ENCODE assay signal across 14 cellular contexts in genomic region chr1:167492509-167492910, GRCh38. TPM values are rescaled to one million over a fixed set of nuclear protein-coding genes. Genes with fewer than 3 reads are reported as not detected.
A peak's percentile ranks its signal among the peaks of the same experiment; 100 is the strongest.
DNase-seq lines count a peak whose midpoint lies in the region; ATAC-seq and TF ChIP-seq lines count a peak whose summit lies in the region.
"Had no signal": no experiment of that assay in that cellular context is flagged by ENCODE, and none has a peak within 500 bp of the region (broad histone marks: within the 10 kb centered on the region; RNA-seq: fewer than 3 reads in every experiment).

No MANE protein-coding gene starts in this region.

- peaks cover 45 to 78% of the 10 kb centered on the region in 2 donors for H3K36me3 Mint-ChIP-seq in CD4-positive, alpha-beta memory T cell
- H3K36me3 Mint-ChIP-seq in T-cell (peaks cover 38% of the 10 kb centered on the region), progenitor cell of endocrine pancreas (ENCODE audit: insufficient read depth) (no peaks in the 10 kb centered on the region)
- peaks cover 99% of the 10 kb centered on the region for H3K36me3 Mint-ChIP-seq in activated T-helper 17 cell treated with anti-CD3 and anti-CD28 coated beads, Interleukin-2, amount 50 U/mL, for 72 hours (ENCODE audit: low read depth)
- peaks cover 0 to 66% (median 4%) of the 10 kb centered on the region in 3 donors for H3K36me3 Mint-ChIP-seq in naive thymus-derived CD8-positive, alpha-beta T cell

- H3K27me3 Mint-ChIP-seq in CD4-positive, alpha-beta memory T cell: no peaks in the 10 kb centered on the region
- H3K27me3 Mint-ChIP-seq in T-cell: no peaks in the 10 kb centered on the region
- no peaks in the 10 kb centered on the region for H3K27me3 Mint-ChIP-seq in activated T-helper 17 cell treated with anti-CD3 and anti-CD28 coated beads, Interleukin-2, amount 50 U/mL, for 72 hours
- peaks cover 0 to 5% (median 0%) of the 10 kb centered on the region in 5 donors for H3K27me3 Mint-ChIP-seq in naive thymus-derived CD8-positive, alpha-beta T cell
- peaks cover 17% of the 10 kb centered on the region for H3K27me3 Mint-ChIP-seq in progenitor cell of endocrine pancreas

- H3K36me3 ChIP-seq in CD4-positive, alpha-beta memory T cell (ENCODE audit: insufficient read depth, low read length): peaks cover 20% of the 10 kb centered on the region
- no peaks in the 10 kb centered on the region for H3K36me3 ChIP-seq in esophagus squamous epithelium
- H3K36me3 ChIP-seq: SJCRH30 had no signal

- peak overlapping the region; percentile 67 to 85 (median 79) for H3K4me3 Mint-ChIP-seq in CD4-positive, alpha-beta memory T cell
- H3K4me3 Mint-ChIP-seq in T-cell (peak overlapping the region; percentile 66 to 98 (median 72)), progenitor cell of endocrine pancreas (ENCODE audit: low read depth) (no peak overlapping the region)
- peak overlapping the region; percentile 84 for H3K4me3 Mint-ChIP-seq in activated T-helper 17 cell treated with anti-CD3 and anti-CD28 coated beads, Interleukin-2, amount 50 U/mL, for 72 hours
- peak overlapping the region; percentile 58 to 89 (median 78) for H3K4me3 Mint-ChIP-seq in naive thymus-derived CD8-positive, alpha-beta T cell

- H3K4me1 ChIP-seq in CD4-positive, alpha-beta memory T cell (ENCODE audit: insufficient read depth, low read length): peaks cover 99% of the 10 kb centered on the region
- peaks cover 0 to 9% (median 0%) of the 10 kb centered on the region in 3 donors for H3K4me1 ChIP-seq in esophagus squamous epithelium

- CTCF ChIA-PET in CD4-positive, alpha-beta memory T cell (lab: Charles Lee; ENCODE audit: partially characterized antibody): interaction anchor here (0.6 to 1.5 kb wide), 8 partner anchors 16 to 150 kb away, joined by 3 to 4 read pairs (median 3); partner anchors contain the start of gene CD247
- CTCF ChIA-PET in T-cell (lab: Charles Lee): interaction anchor here (0.6 to 1.3 kb wide), 4 partner anchors 9 to 218 kb away, joined by 3 to 6 read pairs (median 4); no protein-coding TSS in a partner anchor

- peak overlapping the region; percentile 64 for H3K27ac ChIP-seq in CD4-positive, alpha-beta memory T cell (ENCODE audit: low read depth, low read length)
- no peak overlapping the region for H3K27ac ChIP-seq in esophagus squamous epithelium
- H3K27ac ChIP-seq: SJCRH30 had no signal

- no peak for TF ChIP-seq POLR2A in esophagus squamous epithelium (IDR thresholded peaks at IDR 0.05)

- peak in 3 of 5 donors; percentile 42 to 89 (median 55) for DNase-seq in CD4-positive, alpha-beta memory T cell
- DNase-seq in T-cell (peak in 26 of 34 experiments; percentile 41 to 77 (median 59)), progenitor cell of endocrine pancreas (ENCODE audit: low spot score, unreplicated experiment) (no peak), esophagus squamous epithelium (lab: John Stamatoyannopoulos, UW) (no peak), cardiac septum (ENCODE audit: low spot score) (no peak)
- peak in 9 of 10 donors; percentile 34 to 77 (median 59) for DNase-seq in naive thymus-derived CD8-positive, alpha-beta T cell
- DNase-seq: activated CD4-positive, CD25-positive, alpha-beta regulatory T cell treated with anti-CD3 and anti-CD28 coated beads, Interleukin-2, amount 50 U/mL, for 72 hours; left ventricle myocardium superior; NCI-H187; nucleus accumbens; SJCRH30 had no signal

- no peaks in the 10 kb centered on the region for H3K27me3 ChIP-seq in CD4-positive, alpha-beta memory T cell (ENCODE audit: insufficient read depth, low read length)
- peaks cover 0 to 47% (median 0%) of the 10 kb centered on the region in 4 donors for H3K27me3 ChIP-seq in esophagus squamous epithelium
- H3K27me3 ChIP-seq: SJCRH30 had no signal

- peak overlapping the region; percentile 87 to 100 (median 94) for H3K27ac Mint-ChIP-seq in CD4-positive, alpha-beta memory T cell
- peak overlapping the region; percentile 90 to 97 for H3K27ac Mint-ChIP-seq in T-cell
- peak overlapping the region; percentile 93 for H3K27ac Mint-ChIP-seq in activated T-helper 17 cell treated with anti-CD3 and anti-CD28 coated beads, Interleukin-2, amount 50 U/mL, for 72 hours
- peak overlapping the region; percentile 88 to 97 (median 96) for H3K27ac Mint-ChIP-seq in naive thymus-derived CD8-positive, alpha-beta T cell
- no peak overlapping the region for H3K27ac Mint-ChIP-seq in progenitor cell of endocrine pancreas

- peak; percentile 32 to 72 (median 34) for ATAC-seq in T-cell (replicated peaks in 1 of 4)
- peak; percentile 59 for ATAC-seq in activated T-helper 17 cell treated with anti-CD3 and anti-CD28 coated beads, Interleukin-2, amount 50 U/mL, for 72 hours (replicated peaks)
- ATAC-seq in naive thymus-derived CD8-positive, alpha-beta T cell: peak; percentile 71
- no peak for ATAC-seq in HG03439 (IDR thresholded peaks at IDR 0.05; ENCODE audit: unreplicated experiment)
- ATAC-seq: left ventricle myocardium superior had no signal

- no peaks in the 10 kb centered on the region for H3K9me3 ChIP-seq in CD4-positive, alpha-beta memory T cell (ENCODE audit: control insufficient read depth in 1 of 2, low read length in 2 of 2)
- no peaks in the 10 kb centered on the region for H3K9me3 ChIP-seq in esophagus squamous epithelium
- H3K9me3 ChIP-seq: SJCRH30 had no signal

- POLR2A ChIA-PET in CD4-positive, alpha-beta memory T cell (lab: Charles Lee; ENCODE audit: partially characterized antibody): interaction anchor here (0.9 to 17.1 kb wide), 9 partner anchors 9 to 61 kb away, joined by 3 to 236 read pairs (median 4); partner anchors contain the start of genes CD247 and CREG1
- POLR2A ChIA-PET in T-cell (lab: Charles Lee): interaction anchor here (0.6 to 0.8 kb wide), 10 partner anchors 9 to 1214 kb away, joined by 3 to 10 read pairs (median 3); partner anchors contain the start of gene CD247 (in 1 of the 2)
- POLR2A ChIA-PET in naive thymus-derived CD8-positive, alpha-beta T cell (lab: Charles Lee): interaction anchor here (0.8 to 2.5 kb wide), 9 partner anchors 8 to 45 kb away, joined by 3 to 36 read pairs (median 3); partner anchors contain the start of gene CD247

- no peak for TF ChIP-seq CTCF in progenitor cell of endocrine pancreas (IDR thresholded peaks at IDR 0.05; ENCODE audit: unreplicated experiment)
- no peak for TF ChIP-seq CTCF in esophagus squamous epithelium (IDR thresholded peaks at IDR 0.05)

- intact Hi-C loops in CD4-positive, alpha-beta memory T cell (cut with micrococcal nuclease): loop anchor here (1.0 to 10.0 kb wide), 3 partner anchors 8 to 62 kb away; partner anchors contain the start of gene CREG1
- intact Hi-C loops in esophagus squamous epithelium (cut with DNase I) (no loop called here), cardiac septum (cut with DNase I) (no loop called here)

- peaks cover 79 to 100% (median 90%) of the 10 kb centered on the region in 4 donors for H3K4me1 Mint-ChIP-seq in CD4-positive, alpha-beta memory T cell
- H3K4me1 Mint-ChIP-seq in T-cell (peaks cover 96 to 100% (median 96%) of the 10 kb centered on the region in 3 donors), progenitor cell of endocrine pancreas (ENCODE audit: low read depth) (peaks cover 5% of the 10 kb centered on the region)
- peaks cover 72% of the 10 kb centered on the region for H3K4me1 Mint-ChIP-seq in activated T-helper 17 cell treated with anti-CD3 and anti-CD28 coated beads, Interleukin-2, amount 50 U/mL, for 72 hours
- H3K4me1 Mint-ChIP-seq in naive thymus-derived CD8-positive, alpha-beta T cell: peaks cover 54 to 97% (median 96%) of the 10 kb centered on the region in 4 donors

- 36 to 64% methylated on average over 5 of the region's 5 CpGs for WGBS in esophagus squamous epithelium, 2 donors

- peak overlapping the region; percentile 4 to 13 for H3K4me3 ChIP-seq in CD4-positive, alpha-beta memory T cell (ENCODE audit: low read length in 2 of 2)
- no peak overlapping the region for H3K4me3 ChIP-seq in esophagus squamous epithelium
- H3K4me3 ChIP-seq: SJCRH30 had no signal

- H3K9me3 Mint-ChIP-seq in CD4-positive, alpha-beta memory T cell: no peaks in the 10 kb centered on the region
- H3K9me3 Mint-ChIP-seq in T-cell (no peaks in the 10 kb centered on the region), progenitor cell of endocrine pancreas (ENCODE audit: low read depth) (no peaks in the 10 kb centered on the region)
- no peaks in the 10 kb centered on the region for H3K9me3 Mint-ChIP-seq in activated T-helper 17 cell treated with anti-CD3 and anti-CD28 coated beads, Interleukin-2, amount 50 U/mL, for 72 hours
- H3K9me3 Mint-ChIP-seq in naive thymus-derived CD8-positive, alpha-beta T cell: peaks cover 0 to 3% (median 0%) of the 10 kb centered on the region in 9 donors

RNA-seq across cellular contexts. Expression of gene CD247, which starts 25.8 kb away (rescaled TPM):
- 100 to 1,000 TPM; 340 to 341 TPM for total RNA-seq in CD4-positive, alpha-beta memory T cell
- polyA plus RNA-seq in CD4-positive, alpha-beta memory T cell: 100 to 1,000 TPM; 260 to 404 TPM
- total RNA-seq in T-cell: 100 to 1,000 TPM; 324 to 414 (median 385) TPM
- 100 to 1,000 TPM; 168 to 217 TPM for total RNA-seq in activated T-helper 17 cell treated with anti-CD3 and anti-CD28 coated beads, Interleukin-2, amount 50 U/mL, for 72 hours
- total RNA-seq in naive thymus-derived CD8-positive, alpha-beta T cell: 100 to 1,000 TPM; 300 to 308 TPM
- 100 to 1,000 TPM; 244 to 325 (median 310) TPM for polyA plus RNA-seq in naive thymus-derived CD8-positive, alpha-beta T cell
- not detected in 2 replicates for total RNA-seq in progenitor cell of endocrine pancreas
- 1 to 10 TPM in 3 of 4 donors, under 1 TPM in 1; 0.68 to 3.5 (median 3.1) TPM for total RNA-seq in esophagus squamous epithelium
- total RNA-seq in cardiac septum: 0.57 TPM
- total RNA-seq: astrocyte had no signal

Comparison
In these comparisons a context has a peak if more than half of its experiments do, and no peak if none do; other contexts are left out.
1. DNase-seq: peak in CD4-positive, alpha-beta memory T cell (3 of 5), T-cell (26 of 34) and naive thymus-derived CD8-positive, alpha-beta T cell (9 of 10); none in progenitor cell of endocrine pancreas (single experiment), esophagus squamous epithelium (single experiment) and cardiac septum (single experiment).
2. H3K4me3 ChIP-seq: peak in CD4-positive, alpha-beta memory T cell (2 of 2); none in esophagus squamous epithelium (0 of 4).
3. RNA of gene CD247, which starts 25.8 kb away (total RNA-seq): 324 to 414 TPM in T-cell, 340 to 341 TPM in CD4-positive, alpha-beta memory T cell, 300 to 308 TPM in naive thymus-derived CD8-positive, alpha-beta T cell and 168 to 217 TPM in activated T-helper 17 cell treated with anti-CD3 and anti-CD28 coated beads, Interleukin-2, amount 50 U/mL, for 72 hours; 0.68 to 3.5 TPM in esophagus squamous epithelium, 0.57 TPM in cardiac septum (single experiment) and not detected in progenitor cell of endocrine pancreas; every median in the first group is over 10 times any median in the second.